Comparison of ENCODE assay signal across 11 cellular contexts in the genomic region with DNA sequence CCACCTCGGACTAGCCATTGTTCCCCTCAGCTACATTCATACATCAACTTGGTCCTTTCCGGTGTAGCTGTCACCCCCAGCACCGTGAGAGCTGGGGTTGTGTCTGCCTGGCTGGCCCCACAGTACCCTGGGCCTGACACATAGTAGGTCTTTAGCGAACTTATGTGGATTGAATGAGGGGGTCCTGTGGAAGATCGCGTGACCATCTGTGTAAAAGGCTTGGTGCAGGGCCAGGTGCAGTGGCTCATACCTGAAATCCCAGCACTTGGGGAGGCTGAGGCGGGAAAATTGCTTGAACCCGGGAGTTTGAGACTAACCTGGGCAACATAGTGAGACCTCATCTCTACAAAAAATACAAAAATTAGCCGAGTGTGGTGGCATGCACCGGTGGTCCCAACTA. TPM values are rescaled to one million over a fixed set of nuclear protein-coding genes. Genes with fewer than 3 reads are reported as not detected.
DNase-seq lines count a peak whose midpoint lies in the region; ATAC-seq and TF ChIP-seq lines count a peak whose summit lies in the region.
"Had no signal": no experiment of that assay in that cellular context is flagged by ENCODE, and none has a peak within 500 bp of the region (broad histone marks: within the 10 kb centered on the region; RNA-seq: fewer than 3 reads in every experiment).

No MANE protein-coding gene starts in this region.

- H3K4me1 ChIP-seq in PC-9 (replicated peaks; ENCODE audit: insufficient read depth) (peaks cover 29% of the 10 kb centered on the region), smooth muscle cell (ENCODE audit: low read depth) (peaks cover 4% of the 10 kb centered on the region), mucosa of descending colon (ENCODE audit: low read depth) (peaks cover 13% of the 10 kb centered on the region)

- no peaks in the 10 kb centered on the region for H3K9me2 ChIP-seq in PC-9 (ENCODE audit: insufficient read depth)

- peaks cover 3% of the 10 kb centered on the region for H3F3A ChIP-seq in PC-9 (ENCODE audit: insufficient read depth, low read depth)
- H3F3A ChIP-seq in smooth muscle cell (ENCODE audit: low read depth), result no peaks in the 10 kb centered on the region

- WGBS in smooth muscle cell (ENCODE audit: low lambda C conversion rate), result 93% methylated on average over 10 of the region's 10 CpGs

- intact Hi-C loops in activated CD4-positive, alpha-beta T cell treated with anti-CD3 and anti-CD28 coated beads for 36 hours (cut with DNase I, micrococcal nuclease), result loop anchor here (1.0 to 10.0 kb wide), 5 partner anchors 21 to 1829 kb away; a partner anchor contains a TSS
- intact Hi-C loops in PC-9 (cut with micrococcal nuclease; ENCODE audit: unreplicated experiment) (loop anchor here (5.0 kb wide), 1 partner anchor 124 kb away; a partner anchor contains a TSS), mucosa of descending colon (cut with DNase I, micrococcal nuclease) (no loop called here)

- no TSS peak for BruUV-seq in PC-9 (replicated peaks; lab: Mats Ljungman, UMichigan)

- CTCF ChIA-PET in activated CD4-positive, alpha-beta T cell treated with anti-CD3 and anti-CD28 coated beads for 36 hours (lab: Charles Lee), result interaction anchor here (0.6 to 2.7 kb wide), 7 partner anchors 9 to 241 kb away, joined by 3 to 11 read pairs (median 4); no protein-coding TSS in a partner anchor
- CTCF ChIA-PET in PC-9 (lab: Charles Lee), result interaction anchor here (0.7 kb wide), 3 partner anchors 55 to 309 kb away, joined by 3 to 7 read pairs (median 4); no protein-coding TSS in a partner anchor

- no peaks in the 10 kb centered on the region for H3K9me3 Mint-ChIP-seq in activated CD4-positive, alpha-beta T cell treated with anti-CD3 and anti-CD28 coated beads for 36 hours (ENCODE audit: low read depth)

- POLR2A ChIA-PET in activated CD4-positive, alpha-beta T cell treated with anti-CD3 and anti-CD28 coated beads for 36 hours (lab: Charles Lee), result interaction anchor here (0.6 to 0.7 kb wide), 4 partner anchors 128 to 397 kb away, joined by 3 to 9 read pairs (median 4); a partner anchor contains a TSS
- POLR2A ChIA-PET in PC-9 (lab: Charles Lee; ENCODE audit: unreplicated experiment), result interaction anchor here (0.6 kb wide), 1 partner anchor 15 kb away, joined by 8 read pairs; no protein-coding TSS in a partner anchor

- H3K9me3 ChIP-seq in PC-9 (ENCODE audit: insufficient read depth, low read depth) (no peaks in the 10 kb centered on the region), smooth muscle cell (replicated peaks; ENCODE audit: low read depth) (no peaks in the 10 kb centered on the region), mucosa of descending colon (no peaks in the 10 kb centered on the region)
- H3K9me3 ChIP-seq: thyroid gland had no signal

- TF ChIP-seq CTCF in PC-9 (conservative IDR thresholded peaks at IDR 0.05), result no peak
- no peak for TF ChIP-seq CTCF in epithelial cell of esophagus (IDR thresholded peaks at IDR 0.05; ENCODE audit: insufficient read depth, low read depth, low read length, missing control alignments)
- TF ChIP-seq CTCF in smooth muscle cell (IDR thresholded peaks at IDR 0.05; ENCODE audit: borderline replicate concordance, insufficient read depth, poor library complexity, severe bottlenecking), result no peak
- TF ChIP-seq CTCF in mucosa of descending colon (IDR thresholded peaks at IDR 0.05), result no peak

- H3K4me1 Mint-ChIP-seq in activated CD4-positive, alpha-beta T cell treated with anti-CD3 and anti-CD28 coated beads for 36 hours, result peaks cover 44% of the 10 kb centered on the region

- H3K4me2 ChIP-seq in PC-9 (peak overlapping the region; percentile 80), smooth muscle cell (peak overlapping the region; percentile 98)

- H3K36me3 ChIP-seq in PC-9 (ENCODE audit: low read depth) (no peaks in the 10 kb centered on the region), smooth muscle cell (ENCODE audit: low read depth) (no peaks in the 10 kb centered on the region), mucosa of descending colon (ENCODE audit: low read depth) (no peaks in the 10 kb centered on the region)
- H3K36me3 ChIP-seq: thyroid gland had no signal

- peak overlapping the region; percentile 89 for H3K4me3 Mint-ChIP-seq in activated CD4-positive, alpha-beta T cell treated with anti-CD3 and anti-CD28 coated beads for 36 hours

- H3K27me3 ChIP-seq in PC-9 (ENCODE audit: insufficient read depth, low read depth) (no peaks in the 10 kb centered on the region), smooth muscle cell (ENCODE audit: low read depth) (no peaks in the 10 kb centered on the region)
- H3K27me3 ChIP-seq: SJSA1, thyroid gland had no signal

- ATAC-seq in activated CD4-positive, alpha-beta T cell treated with anti-CD3 and anti-CD28 coated beads for 36 hours, result no peak
- ATAC-seq in mucosa of descending colon, result no peak
- no peak for ATAC-seq in HG02970 (IDR thresholded peaks at IDR 0.05; ENCODE audit: low FRiP score, unreplicated experiment)

- H3K79me2 ChIP-seq in PC-9 (ENCODE audit: low read depth) (peaks cover 84% of the 10 kb centered on the region), smooth muscle cell (ENCODE audit: low read depth) (peaks cover 73% of the 10 kb centered on the region)

- no peaks in the 10 kb centered on the region for H3K27me3 Mint-ChIP-seq in activated CD4-positive, alpha-beta T cell treated with anti-CD3 and anti-CD28 coated beads for 36 hours

- peak overlapping the region; percentile 34 for H3K27ac Mint-ChIP-seq in activated CD4-positive, alpha-beta T cell treated with anti-CD3 and anti-CD28 coated beads for 36 hours

- H4K20me1 ChIP-seq in PC-9 (ENCODE audit: insufficient read depth), result peaks cover 47% of the 10 kb centered on the region
- H4K20me1 ChIP-seq in smooth muscle cell (ENCODE audit: low read depth), result peaks cover 58% of the 10 kb centered on the region

- DNase-seq in activated CD4-positive, alpha-beta T cell treated with anti-CD3 and anti-CD28 coated beads for 36 hours, result no peak
- no peak for DNase-seq in activated CD4-positive, alpha-beta T cell treated with anti-CD3 and anti-CD28 coated beads, Interleukin-2, amount 50 U/mL, for 1 hour
- DNase-seq in PC-9 (no peak), epithelial cell of esophagus (ENCODE audit: low read depth) (no peak), smooth muscle cell (lab: John Stamatoyannopoulos, UW; ENCODE audit: unreplicated experiment) (no peak), mucosa of descending colon (no peak), COLO668 (lab: John Stamatoyannopoulos, UW; ENCODE audit: unreplicated experiment) (no peak)
- DNase-seq: erythroblast had no signal

- H2AFZ ChIP-seq in PC-9, result no peak overlapping the region
- H2AFZ ChIP-seq in smooth muscle cell (ENCODE audit: low read depth), result no peak overlapping the region

- H3K4me3 ChIP-seq in PC-9 (0 out of 2 replicates have a peak overlapping the region, but pooled peaks have one; percentile 70), epithelial cell of esophagus (ENCODE audit: low read length) (peak overlapping the region; percentile 10), smooth muscle cell (peak overlapping the region; percentile 100), mucosa of descending colon (no peak overlapping the region)

- H3K36me3 Mint-ChIP-seq in activated CD4-positive, alpha-beta T cell treated with anti-CD3 and anti-CD28 coated beads for 36 hours (ENCODE audit: low read depth), result peaks cover 11% of the 10 kb centered on the region

- no peak overlapping the region for H3K9ac ChIP-seq in smooth muscle cell (ENCODE audit: low read depth)

- H3K27ac ChIP-seq in PC-9, result no peak overlapping the region
- no peak overlapping the region for H3K27ac ChIP-seq in smooth muscle cell (ENCODE audit: low read depth)
- H3K27ac ChIP-seq: SJSA1 had no signal

RNA-seq across cellular contexts. Expression of a gene that starts 2.0 kb away (rescaled TPM):
- total RNA-seq in activated CD4-positive, alpha-beta T cell treated with anti-CD3 and anti-CD28 coated beads for 36 hours, result 100 to 1,000 TPM; 102 to 116 TPM
- 128 and 136 TPM in 2 replicates for total RNA-seq in PC-9 (2021)
- 39.0 and 59.6 TPM in 2 replicates for total RNA-seq in smooth muscle cell
- 100 and 120 TPM in 2 replicates for polyA plus RNA-seq in smooth muscle cell
- 10 to 100 TPM; 81.5 to 86.5 (median 86.3) TPM for total RNA-seq in mucosa of descending colon

RNA-seq across cellular contexts. Expression of a gene that starts 34.3 kb away (rescaled TPM):
- 10 to 100 TPM in 1 of 2 experiments, 1 to 10 TPM in 1; 8.6 to 15.5 TPM for total RNA-seq in activated CD4-positive, alpha-beta T cell treated with anti-CD3 and anti-CD28 coated beads for 36 hours
- total RNA-seq in PC-9 (2021), result 22.4 and 26.2 TPM in 2 replicates
- total RNA-seq in smooth muscle cell, result 14.7 and 16.8 TPM in 2 replicates
- polyA plus RNA-seq in smooth muscle cell, result 14.9 and 25.8 TPM in 2 replicates
- total RNA-seq in mucosa of descending colon, result 10 to 100 TPM; 18.5 to 25.0 (median 22.7) TPM

RNA-seq across cellular contexts. Expression of a gene that starts 34.4 kb away (rescaled TPM):
- total RNA-seq in activated CD4-positive, alpha-beta T cell treated with anti-CD3 and anti-CD28 coated beads for 36 hours, result 10 to 100 TPM; 15.8 to 21.3 TPM
- total RNA-seq in PC-9 (2021), result 60.2 and 79.8 TPM in 2 replicates
- total RNA-seq in smooth muscle cell, result 89.3 and 106 TPM in 2 replicates
- polyA plus RNA-seq in smooth muscle cell, result 89.8 and 90.6 TPM in 2 replicates
- 10 to 100 TPM; 34.0 to 55.8 (median 55.2) TPM for total RNA-seq in mucosa of descending colon

Comparison
In these comparisons a context has a peak if more than half of its experiments do, and no peak if none do; other contexts are left out.
1. intact Hi-C loops: an anchor here in activated CD4-positive, alpha-beta T cell treated with anti-CD3 and anti-CD28 coated beads for 36 hours (1.0 to 10.0 kb wide) and PC-9 (5.0 kb wide); none called in mucosa of descending colon.